ENCODE assay signal across 1 cellular context in the genomic region with DNA sequence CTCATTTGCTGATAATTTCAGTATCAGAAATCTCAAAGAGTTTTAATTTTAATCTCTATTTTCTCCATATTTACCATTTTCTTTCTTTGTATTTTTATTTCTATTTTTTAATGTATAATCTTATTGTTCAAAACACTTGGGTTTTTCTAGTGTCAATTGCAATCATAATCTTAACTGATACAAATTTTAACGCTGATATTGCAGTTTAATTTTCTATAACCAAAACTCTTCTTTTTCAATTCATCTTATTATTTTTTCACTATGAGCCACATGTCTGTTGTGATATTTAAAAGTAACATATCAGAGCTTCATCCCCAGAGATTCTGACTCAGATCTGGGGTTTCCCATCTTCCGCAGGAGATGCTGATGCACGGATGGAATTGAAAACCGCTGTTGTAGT.
TF ChIP-seq lines count a peak whose summit lies in the region.

No MANE protein-coding gene starts in this region.

TF ChIP-seq in HepG2, 621 proteins besides CTCF, POLR2A, EP300 and RAD21 (continued from another document):
- peak; percentile 11; the same call in 1 of the 2 replicates for TF ChIP-seq MAFF (IDR thresholded peaks at IDR 0.05; ENCODE audit: low read depth, low read length)
- peak in 1 of 2 experiments; percentile 65; a peak in 2 of 4 replicates for TF ChIP-seq MAFK (conservative IDR thresholded peaks at IDR 0.05 in 1 of 2, IDR thresholded peaks at IDR 0.05 in 1 of 2; ENCODE audit: low read length in 2 of 2)
- TF ChIP-seq ZNF709 (CRISPR knock-in tag; IDR thresholded peaks at IDR 0.05): no peak
- TF ChIP-seq, protein P1, sequence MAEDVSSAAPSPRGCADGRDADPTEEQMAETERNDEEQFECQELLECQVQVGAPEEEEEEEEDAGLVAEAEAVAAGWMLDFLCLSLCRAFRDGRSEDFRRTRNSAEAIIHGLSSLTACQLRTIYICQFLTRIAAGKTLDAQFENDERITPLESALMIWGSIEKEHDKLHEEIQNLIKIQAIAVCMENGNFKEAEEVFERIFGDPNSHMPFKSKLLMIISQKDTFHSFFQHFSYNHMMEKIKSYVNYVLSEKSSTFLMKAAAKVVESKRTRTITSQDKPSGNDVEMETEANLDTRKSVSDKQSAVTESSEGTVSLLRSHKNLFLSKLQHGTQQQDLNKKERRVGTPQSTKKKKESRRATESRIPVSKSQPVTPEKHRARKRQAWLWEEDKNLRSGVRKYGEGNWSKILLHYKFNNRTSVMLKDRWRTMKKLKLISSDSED (CRISPR knock-in tag; IDR thresholded peaks at IDR 0.05): no peak
- TF ChIP-seq SRF (IDR thresholded peaks at IDR 0.05; ENCODE audit: low read depth, low read length): no peak
- TF ChIP-seq, protein P2, sequence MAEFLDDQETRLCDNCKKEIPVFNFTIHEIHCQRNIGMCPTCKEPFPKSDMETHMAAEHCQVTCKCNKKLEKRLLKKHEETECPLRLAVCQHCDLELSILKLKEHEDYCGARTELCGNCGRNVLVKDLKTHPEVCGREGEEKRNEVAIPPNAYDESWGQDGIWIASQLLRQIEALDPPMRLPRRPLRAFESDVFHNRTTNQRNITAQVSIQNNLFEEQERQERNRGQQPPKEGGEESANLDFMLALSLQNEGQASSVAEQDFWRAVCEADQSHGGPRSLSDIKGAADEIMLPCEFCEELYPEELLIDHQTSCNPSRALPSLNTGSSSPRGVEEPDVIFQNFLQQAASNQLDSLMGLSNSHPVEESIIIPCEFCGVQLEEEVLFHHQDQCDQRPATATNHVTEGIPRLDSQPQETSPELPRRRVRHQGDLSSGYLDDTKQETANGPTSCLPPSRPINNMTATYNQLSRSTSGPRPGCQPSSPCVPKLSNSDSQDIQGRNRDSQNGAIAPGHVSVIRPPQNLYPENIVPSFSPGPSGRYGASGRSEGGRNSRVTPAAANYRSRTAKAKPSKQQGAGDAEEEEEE (CRISPR knock-in tag; IDR thresholded peaks at IDR 0.05; ENCODE audit: borderline replicate concordance): no peak
- TF ChIP-seq, protein P3, sequence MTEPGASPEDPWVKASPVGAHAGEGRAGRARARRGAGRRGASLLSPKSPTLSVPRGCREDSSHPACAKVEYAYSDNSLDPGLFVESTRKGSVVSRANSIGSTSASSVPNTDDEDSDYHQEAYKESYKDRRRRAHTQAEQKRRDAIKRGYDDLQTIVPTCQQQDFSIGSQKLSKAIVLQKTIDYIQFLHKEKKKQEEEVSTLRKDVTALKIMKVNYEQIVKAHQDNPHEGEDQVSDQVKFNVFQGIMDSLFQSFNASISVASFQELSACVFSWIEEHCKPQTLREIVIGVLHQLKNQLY (CRISPR knock-in tag; IDR thresholded peaks at IDR 0.05): no peak
